Comparison of ENCODE assay signal across 1 cellular context in genomic region chr19:15479391-15480345, GRCh38.
A peak's percentile ranks its signal among the peaks of the same experiment; 100 is the strongest.
TF ChIP-seq lines count a peak whose summit lies in the region.

PGLYRP2 (minus strand) TSS chr19:15479501; CDS start chr19:15479371, 130 bp downstream.

TF ChIP-seq in HepG2, 621 proteins besides CTCF, POLR2A, EP300 and RAD21 (continued from another document and continues in another):
- no peak for TF ChIP-seq ZHX1 (CRISPR knock-in tag; IDR thresholded peaks at IDR 0.05; ENCODE audit: low read depth)
- TF ChIP-seq TP53 (CRISPR knock-in tag; conservative IDR thresholded peaks at IDR 0.05): no peak
- TF ChIP-seq ZNF724P (CRISPR knock-in tag; IDR thresholded peaks at IDR 0.05; ENCODE audit: borderline replicate concordance): no peak
- peak; percentile 52; the same call in 1 of the 2 replicates for TF ChIP-seq UBTF (CRISPR knock-in tag; IDR thresholded peaks at IDR 0.05)
- TF ChIP-seq ADNP (CRISPR knock-in tag; IDR thresholded peaks at IDR 0.05): peak; percentile 87; the same call in 1 of the 2 replicates
- TF ChIP-seq ZNF672 (CRISPR knock-in tag; IDR thresholded peaks at IDR 0.05): no peak
- no peak for TF ChIP-seq ETS1 (CRISPR knock-in tag; IDR thresholded peaks at IDR 0.05)
- no peak for TF ChIP-seq SMARCE1 (IDR thresholded peaks at IDR 0.05; ENCODE audit: borderline replicate concordance)
- no peak for TF ChIP-seq KLF16 (CRISPR knock-in tag; IDR thresholded peaks at IDR 0.05)
- TF ChIP-seq MEIS2 (CRISPR knock-in tag; IDR thresholded peaks at IDR 0.05): 0 out of 2 replicates have a peak, but pooled peaks have one; percentile 45
- no peak for TF ChIP-seq AFF4 (CRISPR knock-in tag; IDR thresholded peaks at IDR 0.05)
- no peak for TF ChIP-seq MLXIP (CRISPR knock-in tag; IDR thresholded peaks at IDR 0.05; ENCODE audit: borderline replicate concordance)
- no peak for TF ChIP-seq ZNF337 (CRISPR knock-in tag; IDR thresholded peaks at IDR 0.05; ENCODE audit: borderline replicate concordance, low read depth)
- TF ChIP-seq ZNF318 (CRISPR knock-in tag; IDR thresholded peaks at IDR 0.05): no peak
- no peak for TF ChIP-seq ZNF607 (CRISPR knock-in tag; IDR thresholded peaks at IDR 0.05; ENCODE audit: borderline replicate concordance)
- TF ChIP-seq SALL2 (CRISPR knock-in tag; IDR thresholded peaks at IDR 0.05): 0 out of 2 replicates have a peak, but pooled peaks have one; percentile 57
- no peak for TF ChIP-seq ZFAT (CRISPR knock-in tag; conservative IDR thresholded peaks at IDR 0.05)
- no peak for TF ChIP-seq HES4 (CRISPR knock-in tag; IDR thresholded peaks at IDR 0.05; ENCODE audit: borderline replicate concordance)
- TF ChIP-seq GLI4 (CRISPR knock-in tag; IDR thresholded peaks at IDR 0.05; ENCODE audit: borderline replicate concordance): 0 out of 2 replicates have a peak, but pooled peaks have one; percentile 39
- peak; percentile 37 for TF ChIP-seq SKI (IDR thresholded peaks at IDR 0.05; ENCODE audit: partially characterized antibody)
- TF ChIP-seq ZNF512 (CRISPR knock-in tag; IDR thresholded peaks at IDR 0.05): peak; percentile 49; the same call in 1 of the 2 replicates
- TF ChIP-seq ZNF703 (CRISPR knock-in tag; IDR thresholded peaks at IDR 0.05; ENCODE audit: borderline replicate concordance): no peak
- 0 out of 2 replicates have a peak, but pooled peaks have one; percentile 25 for TF ChIP-seq ZBTB4 (CRISPR knock-in tag; IDR thresholded peaks at IDR 0.05; ENCODE audit: borderline replicate concordance)
